10 cellular contexts compared by ENCODE assay signal in the genomic region with DNA sequence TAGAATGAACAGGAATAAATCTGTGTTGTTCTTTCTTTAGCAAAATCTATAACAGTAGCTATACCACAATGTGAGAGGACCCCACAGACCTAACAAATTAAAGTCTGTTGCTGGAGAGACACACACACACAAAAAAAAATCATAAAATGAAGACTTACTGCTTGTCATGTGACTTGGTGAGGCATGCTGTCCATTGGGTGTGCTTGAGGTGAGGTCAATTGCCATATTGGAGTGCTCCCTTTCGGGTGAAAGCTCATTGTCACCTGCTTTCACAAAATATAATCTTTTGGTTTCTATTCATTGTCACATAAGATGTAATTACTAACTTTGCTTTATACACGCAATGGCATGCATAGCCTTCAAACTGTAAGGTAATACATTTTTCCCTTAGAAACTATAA. TPM values are rescaled to one million over a fixed set of nuclear protein-coding genes. Genes with fewer than 3 reads are reported as not detected.
DNase-seq lines count a peak whose midpoint lies in the region; ATAC-seq and FAIRE-seq lines count a peak whose summit lies in the region.
"Had no signal": no experiment of that assay in that cellular context is flagged by ENCODE, and none has a peak within 500 bp of the region (broad histone marks: within the 10 kb centered on the region; RNA-seq: fewer than 3 reads in every experiment).

No MANE protein-coding gene starts in this region.

- POLR2A ChIA-PET in CD8-positive, alpha-beta memory T cell (lab: Charles Lee) = no interaction called here

- no peaks in the 10 kb centered on the region for H3K27me3 ChIP-seq in CD8-positive, alpha-beta memory T cell (ENCODE audit: insufficient read depth, low read length, poor library complexity, severe bottlenecking)

- H3K9me3 Mint-ChIP-seq in CD8-positive, alpha-beta memory T cell = no peaks in the 10 kb centered on the region
- no peaks in the 10 kb centered on the region for H3K9me3 Mint-ChIP-seq in effector memory CD8-positive, alpha-beta T cell
- H3K9me3 Mint-ChIP-seq: brain had no signal

- peak; percentile 95 for FAIRE-seq in GM19239 (lab: Jason Lieb, UNC)

- peaks cover 2 to 35% of the 10 kb centered on the region in 2 donors for H3K27me3 Mint-ChIP-seq in CD8-positive, alpha-beta memory T cell
- H3K27me3 Mint-ChIP-seq in effector memory CD8-positive, alpha-beta T cell = peaks cover 0 to 8% of the 10 kb centered on the region in 2 donors

- peak overlapping the region; percentile 64 to 98 (median 92) for H3K4me3 Mint-ChIP-seq in CD8-positive, alpha-beta memory T cell
- peak overlapping the region; percentile 91 to 93 for H3K4me3 Mint-ChIP-seq in effector memory CD8-positive, alpha-beta T cell

- no peak overlapping the region for H3K4me3 ChIP-seq in CD8-positive, alpha-beta memory T cell (ENCODE audit: low read length)

- DNase-seq in CD8-positive, alpha-beta memory T cell = peak in 3 of 5 donors; percentile 17 to 25 (median 18)
- DNase-seq in GM19239 (ENCODE audit: insufficient read length, low spot score) (no peak), NAMALWA (ENCODE audit: low spot score) (peak; percentile 29), Right ventricle myocardium inferior (ENCODE audit: missing footprints) (no peak), DMS79 treated with DMSO at 0.1 percent for 48 hours (lab: John Stamatoyannopoulos, UW) (no peak), NCI-H526 (lab: John Stamatoyannopoulos, UW) (no peak), putamen (ENCODE audit: low spot score) (no peak)
- no peak for DNase-seq in effector memory CD8-positive, alpha-beta T cell

- H3K36me3 Mint-ChIP-seq in CD8-positive, alpha-beta memory T cell = peaks cover 0 to 8% (median 6%) of the 10 kb centered on the region in 3 donors
- peaks cover 22% of the 10 kb centered on the region for H3K36me3 Mint-ChIP-seq in effector memory CD8-positive, alpha-beta T cell (ENCODE audit: insufficient read depth)
- H3K36me3 Mint-ChIP-seq: brain had no signal

- H3K9me3 ChIP-seq in CD8-positive, alpha-beta memory T cell (ENCODE audit: low read length) = no peaks in the 10 kb centered on the region

- H3K27ac ChIP-seq in CD8-positive, alpha-beta memory T cell (ENCODE audit: low read depth, low read length) = no peak overlapping the region
- H3K27ac ChIP-seq: KMS-11 had no signal

- H3K36me3 ChIP-seq in CD8-positive, alpha-beta memory T cell (ENCODE audit: insufficient read depth, low read length) = no peaks in the 10 kb centered on the region

- ATAC-seq in effector memory CD8-positive, alpha-beta T cell (replicated peaks) = peak; percentile 10
- no peak for ATAC-seq in Right ventricle myocardium inferior

- intact Hi-C loops in Right ventricle myocardium inferior (cut with DNase I) = no loop called here

- CTCF ChIA-PET in CD8-positive, alpha-beta memory T cell (lab: Charles Lee) = no interaction called here

- peaks cover 2% of the 10 kb centered on the region for H3K4me1 ChIP-seq in CD8-positive, alpha-beta memory T cell (ENCODE audit: insufficient read depth, low read length)

- H3K27ac Mint-ChIP-seq in CD8-positive, alpha-beta memory T cell = peak overlapping the region; percentile 6 to 98 (median 88)
- H3K27ac Mint-ChIP-seq in effector memory CD8-positive, alpha-beta T cell = peak overlapping the region; percentile 93 to 94

- H3K4me1 Mint-ChIP-seq in CD8-positive, alpha-beta memory T cell = peaks cover 27 to 79% (median 35%) of the 10 kb centered on the region in 3 donors
- peaks cover 8 to 9% of the 10 kb centered on the region in 2 donors for H3K4me1 Mint-ChIP-seq in effector memory CD8-positive, alpha-beta T cell (ENCODE audit: low read depth in 2 of 2)

RNA-seq across cellular contexts. Expression of gene IKZF2, which starts 3.9 kb away (rescaled TPM):
- 10 to 100 TPM in 1 of 2 experiments, 1 to 10 TPM in 1; 8.9 to 10.0 TPM for total RNA-seq in CD8-positive, alpha-beta memory T cell
- polyA plus RNA-seq in CD8-positive, alpha-beta memory T cell = 4.0 TPM
- total RNA-seq in Right ventricle myocardium inferior = 4.7 TPM

Comparison
In these comparisons a context has a peak if more than half of its experiments do, and no peak if none do; other contexts are left out.
1. DNase-seq: peak in CD8-positive, alpha-beta memory T cell (3 of 5) and NAMALWA (single experiment); none in GM19239 (single experiment), effector memory CD8-positive, alpha-beta T cell (0 of 3), Right ventricle myocardium inferior (single experiment), DMS79 treated with DMSO at 0.1 percent for 48 hours (single experiment), NCI-H526 (0 of 2) and putamen (single experiment).